1 cellular context compared by ENCODE assay signal in the genomic region with DNA sequence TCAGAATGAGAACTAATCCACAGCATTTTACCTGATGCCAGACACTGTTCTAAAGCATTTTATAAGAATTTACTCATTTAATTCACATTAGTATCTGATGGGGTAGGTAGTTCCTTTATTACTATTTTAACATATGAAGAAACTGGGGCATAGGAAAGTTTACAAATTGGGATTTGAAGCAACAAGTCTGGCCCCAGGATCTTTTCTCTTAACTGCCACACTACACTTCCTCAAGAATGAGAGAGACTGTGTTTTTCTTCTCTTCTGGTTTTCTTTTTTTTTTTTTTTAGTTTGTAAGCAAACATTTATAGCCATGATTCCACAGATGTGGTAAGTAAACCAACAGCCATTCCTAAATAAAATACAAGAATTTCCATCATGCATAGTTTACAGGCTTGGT. TPM values are rescaled to one million over a fixed set of nuclear protein-coding genes. Genes with fewer than 3 reads are reported as not detected.
"Had no signal": no experiment of that assay in that cellular context is flagged by ENCODE, and none has a peak within 500 bp of the region (broad histone marks: within the 10 kb centered on the region; RNA-seq: fewer than 3 reads in every experiment).

No MANE protein-coding gene starts in this region.

RNA-seq across cellular contexts. Expression of gene RNU1-3, which starts 16.1 kb away (rescaled TPM):
- total RNA-seq: G401 had no signal

RNA-seq across cellular contexts. Expression of gene RNU1-4, which starts 57.5 kb away (rescaled TPM):
- total RNA-seq: G401 had no signal
